ENCODE assay signal across 24 cellular contexts in the genomic region with DNA sequence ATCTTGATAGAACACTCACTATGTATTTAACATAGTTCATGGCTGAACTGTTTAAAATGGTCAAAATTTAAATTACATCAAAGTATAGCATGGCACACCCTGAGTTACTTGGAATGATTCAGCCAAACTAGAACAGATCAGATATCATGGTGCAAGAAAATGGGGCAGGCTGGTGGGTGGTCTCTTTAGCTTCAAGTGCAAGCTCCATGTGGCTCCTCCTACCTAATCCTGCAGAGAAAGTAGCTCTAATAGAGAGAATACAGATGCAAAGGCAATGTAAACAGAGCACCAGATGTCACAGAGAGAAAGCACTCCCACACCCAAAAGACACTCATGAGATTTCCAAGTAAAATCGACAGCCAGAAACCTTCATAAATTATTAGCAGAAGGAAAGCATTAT.
A peak's percentile ranks its signal among the peaks of the same experiment; 100 is the strongest.
DNase-seq lines count a peak whose midpoint lies in the region; ATAC-seq lines count a peak whose summit lies in the region.
"Had no signal": no experiment of that assay in that cellular context is flagged by ENCODE, and none has a peak within 500 bp of the region (broad histone marks: within the 10 kb centered on the region; RNA-seq: fewer than 3 reads in every experiment).

No MANE protein-coding gene starts in this region.

- H3K9me3 ChIP-seq in HUES6 (ENCODE audit: control insufficient read depth, insufficient read depth, low read depth, low read length), result no peaks in the 10 kb centered on the region
- H3K9me3 ChIP-seq: BLaER1, Caco-2, SJSA1 had no signal

- no peak for ATAC-seq in GM19035 (IDR thresholded peaks at IDR 0.05; ENCODE audit: unreplicated experiment)
- ATAC-seq: Right ventricle myocardium inferior had no signal

- peak overlapping the region; percentile 41; the same call in 1 of the 2 replicates for H3K27ac ChIP-seq in HUES6 (ENCODE audit: low read depth, low read length)
- H3K27ac ChIP-seq: BLaER1, PC-9, SJSA1 had no signal

- no peaks in the 10 kb centered on the region for H3K36me3 ChIP-seq in HUES6 (ENCODE audit: control insufficient read depth, insufficient read depth, low read length)
- H3K36me3 ChIP-seq: BLaER1, SJSA1 had no signal

- no peak overlapping the region for H3K9ac ChIP-seq in HUES6 (ENCODE audit: low read length)
- H3K9ac ChIP-seq: BLaER1 had no signal

- DNase-seq in ELF-1 (ENCODE audit: low read depth, low spot score) (peak; percentile 37), NCI-H82 treated with DMSO at 0.1 percent for 48 hours (lab: John Stamatoyannopoulos, UW; ENCODE audit: unreplicated experiment) (peak; percentile 8), iPS DF 19.7 (ENCODE audit: low read depth, low spot score) (peak; percentile 76), CD1c-positive myeloid dendritic cell (ENCODE audit: extremely low spot score) (no peak), DMS153 treated with DMSO at 0.1 percent for 48 hours (lab: John Stamatoyannopoulos, UW; ENCODE audit: unreplicated experiment) (no peak)
- DNase-seq: Caco-2; CD4-positive, alpha-beta T cell; DMS79; EL; GF-D8; NCI-H1092; NCI-H1417 treated with DMSO at 0.1 percent for 48 hours; NCI-H1694 treated with DMSO at 0.1 percent for 48 hours; NCI-H2081; NCI-H345; NCI-H526 treated with DMSO at 0.1 percent for 48 hours; NK-92 treated with Interleukin-12 subunit alpha and Interleukin-12 subunit beta, amount 100 ng/mL, for 24 hours; PC-9; T-helper 2 cell had no signal

- no peak overlapping the region for H3K4me3 ChIP-seq in HUES6 (ENCODE audit: low read depth, low read length)
- H3K4me3 ChIP-seq: BLaER1, PC-9, SJSA1 had no signal

- H3K4me1 ChIP-seq in HUES6 (ENCODE audit: control insufficient read depth, insufficient read depth, low read length), result peaks cover 18% of the 10 kb centered on the region
- H3K4me1 ChIP-seq: BLaER1, Caco-2, SJSA1 had no signal

- no peaks in the 10 kb centered on the region for H3K27me3 ChIP-seq in HUES6 (ENCODE audit: control insufficient read depth, insufficient read depth, low read length)
- H3K27me3 ChIP-seq: BLaER1, SJSA1 had no signal

Comparison
In these comparisons a context has a peak if more than half of its experiments do, and no peak if none do; other contexts are left out.
1. DNase-seq: peak in ELF-1 (single experiment), NCI-H82 treated with DMSO at 0.1 percent for 48 hours (single experiment) and iPS DF 19.7 (single experiment); none in CD1c-positive myeloid dendritic cell (single experiment) and DMS153 treated with DMSO at 0.1 percent for 48 hours (single experiment).